ENCODE assay signal across 26 cellular contexts in genomic region chr15:80127911-80128310, GRCh38.
"Had no signal": no experiment of that assay in that cellular context is flagged by ENCODE, and none has a peak within 500 bp of the region (broad histone marks: within the 10 kb centered on the region; RNA-seq: fewer than 3 reads in every experiment).

No MANE protein-coding gene starts in this region.

- H3K4me3 ChIP-seq: coronary artery, esophagus muscularis mucosa, heart right ventricle, lower lobe of right lung, ovary, psoas muscle, sigmoid colon, testis, tibial artery had no signal

- ATAC-seq: effector memory CD8-positive, alpha-beta T cell; foreskin keratinocyte; heart right ventricle; left ventricle myocardium superior; lower lobe of right lung; natural killer cell; right cardiac atrium; stimulated activated memory B cell treated with anti-CD40 and anti-IgM and Interleukin-4, amounts not matched to agents 10 μg/mL and 1 μg/mL and 100 μg/mL, for 72 hours; stimulated activated naive CD8-positive, alpha-beta T cell treated with anti-CD3 and anti-CD28 coated beads, Interleukin-15, Interleukin-2, amounts not matched to agents 100 U/mL and 50 U/mL, for 24 hours had no signal

- H3K27ac ChIP-seq: coronary artery, epithelial cell of prostate, esophagus muscularis mucosa, foreskin keratinocyte, heart right ventricle, lower lobe of right lung, ovary, psoas muscle, sigmoid colon, testis, tibial artery had no signal

- H3K9me3 Mint-ChIP-seq: effector memory CD8-positive, alpha-beta T cell; immature natural killer cell; memory B cell; natural killer cell; stimulated activated memory B cell treated with anti-CD40 and anti-IgM and Interleukin-4, amounts not matched to agents 10 μg/mL and 1 μg/mL and 100 μg/mL, for 72 hours; type B pancreatic cell had no signal

- H3K4me1 Mint-ChIP-seq: stimulated activated memory B cell treated with anti-CD40 and anti-IgM and Interleukin-4, amounts not matched to agents 10 μg/mL and 1 μg/mL and 100 μg/mL, for 72 hours had no signal

- H3K27ac Mint-ChIP-seq: immature natural killer cell; memory B cell; stimulated activated memory B cell treated with anti-CD40 and anti-IgM and Interleukin-4, amounts not matched to agents 10 μg/mL and 1 μg/mL and 100 μg/mL, for 72 hours; type B pancreatic cell had no signal

- H3K4me1 ChIP-seq: esophagus muscularis mucosa, foreskin keratinocyte, heart right ventricle, lower lobe of right lung, psoas muscle, sigmoid colon, testis, tibial artery had no signal

- H3K27me3 ChIP-seq: esophagus muscularis mucosa, foreskin keratinocyte, heart right ventricle, ovary, sigmoid colon, testis, tibial artery had no signal

- H3K9me3 ChIP-seq: esophagus muscularis mucosa, heart right ventricle, lower lobe of right lung, ovary, psoas muscle, sigmoid colon, testis, tibial artery had no signal

- DNase-seq: effector memory CD8-positive, alpha-beta T cell; foreskin keratinocyte; glutamatergic neuron; heart right ventricle; hypothalamus; immature natural killer cell; left ventricle myocardium superior; lower lobe of right lung; natural killer cell; occipital lobe; ovary; posterior cingulate gyrus; psoas muscle; right cardiac atrium; sigmoid colon; stimulated activated CD4-positive, alpha-beta T cell treated with anti-CD3 and anti-CD28 coated beads, Interleukin-4, amount 100 ng/mL, for 4 hours; stimulated activated naive CD8-positive, alpha-beta T cell treated with anti-CD3 and anti-CD28 coated beads, Interleukin-15, Interleukin-2, amounts not matched to agents 100 U/mL and 50 U/mL, for 24 hours; substantia nigra; testis; tibial artery had no signal

- H3K36me3 ChIP-seq: ovary had no signal

- H3K4me3 Mint-ChIP-seq: effector memory CD8-positive, alpha-beta T cell; immature natural killer cell; memory B cell; natural killer cell; stimulated activated memory B cell treated with anti-CD40 and anti-IgM and Interleukin-4, amounts not matched to agents 10 μg/mL and 1 μg/mL and 100 μg/mL, for 72 hours; type B pancreatic cell had no signal

- H3K27me3 Mint-ChIP-seq: effector memory CD8-positive, alpha-beta T cell; memory B cell; stimulated activated memory B cell treated with anti-CD40 and anti-IgM and Interleukin-4, amounts not matched to agents 10 μg/mL and 1 μg/mL and 100 μg/mL, for 72 hours; type B pancreatic cell had no signal
